ENCODE assay signal across 17 cellular contexts in genomic region chr12:29543036-29543435, GRCh38. TPM values are rescaled to one million over a fixed set of nuclear protein-coding genes. Genes with fewer than 3 reads are reported as not detected.
DNase-seq lines count a peak whose midpoint lies in the region; ATAC-seq, FAIRE-seq and TF ChIP-seq lines count a peak whose summit lies in the region.
"Had no signal": no experiment of that assay in that cellular context is flagged by ENCODE, and none has a peak within 500 bp of the region (broad histone marks: within the 10 kb centered on the region; RNA-seq: fewer than 3 reads in every experiment).

No MANE protein-coding gene starts in this region.

- no peaks in the 10 kb centered on the region for H3K79me2 ChIP-seq in endothelial cell of umbilical vein (ENCODE audit: control insufficient read depth, insufficient read depth, low read length)

- TF ChIP-seq CTCF in endothelial cell of umbilical vein (IDR thresholded peaks at IDR 0.05; ENCODE audit: extremely low read depth in 1 of 2, insufficient read depth in 1 of 2, low read depth in 1 of 2, low read length in 2 of 2) (no peak), left ventricle myocardium inferior (IDR thresholded peaks at IDR 0.05; ENCODE audit: borderline replicate concordance) (no peak), gastrocnemius medialis (IDR thresholded peaks at IDR 0.05 in 4 of 5, conservative IDR thresholded peaks at IDR 0.05 in 1 of 5) (no peak)

- DNase-seq in endothelial cell of umbilical vein (ENCODE audit: low read depth, low spot score) (no peak), left ventricle myocardium inferior (no peak), gastrocnemius medialis (no peak), activated T-cell treated with anti-CD3 and anti-CD28 coated beads for 4 hours (no peak), DMS153 (lab: John Stamatoyannopoulos, UW) (no peak), NCI-H345 treated with DMSO at 0.1 percent for 48 hours (lab: John Stamatoyannopoulos, UW; ENCODE audit: unreplicated experiment) (no peak)
- DNase-seq: BE2C; CD8-positive, alpha-beta T cell; GOT3; NCI-H1092; NCI-H1694; NCI-H2107; NCI-H345 had no signal

- no peak overlapping the region for H3K4me2 ChIP-seq in endothelial cell of umbilical vein (ENCODE audit: insufficient read depth, low read length)

- no peaks in the 10 kb centered on the region for H3K4me1 ChIP-seq in endothelial cell of umbilical vein (ENCODE audit: control insufficient read depth, extremely low read depth, insufficient read depth, low read length)
- peaks cover 42% of the 10 kb centered on the region for H3K4me1 ChIP-seq in left ventricle myocardium inferior
- peaks cover 38 to 42% of the 10 kb centered on the region in 2 donors for H3K4me1 ChIP-seq in gastrocnemius medialis
- H3K4me1 ChIP-seq: BE2C had no signal

- BruUV-seq in endothelial cell of umbilical vein (replicated peaks; lab: Mats Ljungman, UMichigan) = no TSS peak

- CTCF ChIA-PET in endothelial cell of umbilical vein (lab: Charles Lee) = no interaction called here

- in situ Hi-C loops in gastrocnemius medialis (cut with MboI; ENCODE audit: low sequenced_read_pairs in 4 of 4) = loop anchor here in 1 of 4 donors (10.0 kb wide), 1 partner anchor 242 kb away; the partner anchor contains the start of gene TMTC1

- H2AFZ ChIP-seq in endothelial cell of umbilical vein (ENCODE audit: low read depth, low read length) = no peak overlapping the region

- no peak overlapping the region for H3K27ac ChIP-seq in endothelial cell of umbilical vein (ENCODE audit: insufficient read depth, low read depth, low read length)
- peak overlapping the region; percentile 34 for H3K27ac ChIP-seq in left ventricle myocardium inferior (replicated peaks)
- peak overlapping the region; percentile 28 to 60 (median 39) for H3K27ac ChIP-seq in gastrocnemius medialis
- H3K27ac ChIP-seq: RWPE1 had no signal

- intact Hi-C loops in endothelial cell of umbilical vein (cut with micrococcal nuclease) = no loop called here
- intact Hi-C loops in left ventricle myocardium inferior (cut with micrococcal nuclease) = no loop called here
- intact Hi-C loops in gastrocnemius medialis (cut with DNase I; ENCODE audit: low total_unique reads) = no loop called here

- no peak overlapping the region for H3K9ac ChIP-seq in endothelial cell of umbilical vein (replicated peaks; ENCODE audit: extremely low read depth, insufficient read depth, low read length)

- H3K27me3 ChIP-seq in endothelial cell of umbilical vein (ENCODE audit: control insufficient read depth in 2 of 2, insufficient read depth in 2 of 2, low read length in 2 of 2) (no peaks in the 10 kb centered on the region), left ventricle myocardium inferior (ENCODE audit: low read depth) (no peaks in the 10 kb centered on the region), gastrocnemius medialis (no peaks in the 10 kb centered on the region)
- H3K27me3 ChIP-seq: BE2C had no signal

- POLR2A ChIA-PET in endothelial cell of umbilical vein (lab: Charles Lee) = no interaction called here

- dilution Hi-C loops in endothelial cell of umbilical vein (cut with MboI; ENCODE audit: extremely low pct_ligation_motif_present, low sequenced_read_pairs) = no loop called here

- H3K9me1 ChIP-seq in endothelial cell of umbilical vein (replicated peaks; ENCODE audit: control insufficient read depth, extremely low read depth, insufficient read depth, low read length) = no peaks in the 10 kb centered on the region

- ATAC-seq in gastrocnemius medialis = no peak
- no peak for ATAC-seq in HG03565 (IDR thresholded peaks at IDR 0.05; ENCODE audit: unreplicated experiment)
- ATAC-seq: CD8-positive, alpha-beta T cell; K562 had no signal

- no peaks in the 10 kb centered on the region for H3K9me3 ChIP-seq in endothelial cell of umbilical vein (replicated peaks; ENCODE audit: control insufficient read depth, insufficient read depth, low read length)
- no peaks in the 10 kb centered on the region for H3K9me3 ChIP-seq in left ventricle myocardium inferior (replicated peaks)
- no peaks in the 10 kb centered on the region for H3K9me3 ChIP-seq in gastrocnemius medialis
- H3K9me3 ChIP-seq: BE2C had no signal

- H4K20me1 ChIP-seq in endothelial cell of umbilical vein (replicated peaks; ENCODE audit: control insufficient read depth, extremely low read depth, insufficient read depth, low read length) = no peaks in the 10 kb centered on the region

- TF ChIP-seq POLR2A in endothelial cell of umbilical vein (IDR thresholded peaks at IDR 0.05; ENCODE audit: low read depth, low read length) (no peak), gastrocnemius medialis (IDR thresholded peaks at IDR 0.05) (no peak)

- no peak overlapping the region for H3K4me3 ChIP-seq in endothelial cell of umbilical vein (replicated peaks in 1 of 3; ENCODE audit: insufficient read depth in 1 of 3, low read depth in 1 of 3, low read length in 3 of 3)
- H3K4me3 ChIP-seq in left ventricle myocardium inferior = peak overlapping the region; percentile 20
- H3K4me3 ChIP-seq in gastrocnemius medialis = no peak overlapping the region
- H3K4me3 ChIP-seq: K562 had no signal

- H3K36me3 ChIP-seq in endothelial cell of umbilical vein (ENCODE audit: control insufficient read depth in 2 of 2, extremely low read depth in 1 of 2, insufficient read depth in 2 of 2, low read length in 2 of 2) = no peaks in the 10 kb centered on the region
- no peaks in the 10 kb centered on the region for H3K36me3 ChIP-seq in left ventricle myocardium inferior
- no peaks in the 10 kb centered on the region for H3K36me3 ChIP-seq in gastrocnemius medialis
- H3K36me3 ChIP-seq: BE2C had no signal

- FAIRE-seq in endothelial cell of umbilical vein (lab: Jason Lieb, UNC) = peak; percentile 28
- FAIRE-seq: K562 had no signal

TF ChIP-seq in endothelial cell of umbilical vein, 7 proteins besides CTCF, POLR2A, EP300 and RAD21:
- TF ChIP-seq EZH2 (IDR thresholded peaks at IDR 0.05; ENCODE audit: borderline replicate concordance, low read depth, low read length, severe bottlenecking) (no peak), FOS (IDR thresholded peaks at IDR 0.05; ENCODE audit: borderline replicate concordance, insufficient read depth, low read length) (no peak), MAX (IDR thresholded peaks at IDR 0.05; ENCODE audit: insufficient read depth, insufficient read length) (no peak), MYC (IDR thresholded peaks at IDR 0.05; ENCODE audit: low read depth, low read length) (no peak), JUN (IDR thresholded peaks at IDR 0.05; ENCODE audit: borderline replicate concordance, insufficient read depth, insufficient read length, low read depth) (no peak), GATA2 (IDR thresholded peaks at IDR 0.05; ENCODE audit: insufficient read depth, insufficient read length, low read depth, low read length) (no peak), POLR2AphosphoS5 (IDR thresholded peaks at IDR 0.05; ENCODE audit: insufficient read depth, low read depth, low read length) (no peak)

RNA-seq across cellular contexts. Expression of gene OVCH1, which starts 45.5 kb away (rescaled TPM):
- not detected in 2 replicates for total RNA-seq in endothelial cell of umbilical vein
- polyA plus RNA-seq in endothelial cell of umbilical vein = 0.01 and 0.02 TPM in 2 replicates
- polyA plus RNA-seq in endothelial cell of umbilical vein (2011; cell fraction: cytosol; rRNA removed) = not detected in 2 replicates
- 0.04 and 0.32 TPM in 2 replicates for polyA plus RNA-seq in endothelial cell of umbilical vein (2011; cell fraction: nucleus; rRNA removed)
- polyA plus RNA-seq in endothelial cell of umbilical vein (2012) = not detected in 2 replicates
- not detected in 2 replicates for polyA minus RNA-seq in endothelial cell of umbilical vein
- not detected for polyA minus RNA-seq in endothelial cell of umbilical vein (2011; cell fraction: cytosol; rRNA and poly(A)+ RNA removed)
- polyA minus RNA-seq in endothelial cell of umbilical vein (2011; cell fraction: nucleus; rRNA and poly(A)+ RNA removed) = 0.10 and 0.24 TPM in 2 replicates
- 0.25 TPM for total RNA-seq in left ventricle myocardium inferior
- under 1 TPM in 1 of 4 donors, not detected in 3; 0.10 TPM for total RNA-seq in gastrocnemius medialis
- total RNA-seq: CD8-positive, alpha-beta T cell; Daoy; K562 had no signal
- polyA plus RNA-seq: K562 had no signal
